Comparison of ENCODE assay signal across 1 cellular context in the genomic region with DNA sequence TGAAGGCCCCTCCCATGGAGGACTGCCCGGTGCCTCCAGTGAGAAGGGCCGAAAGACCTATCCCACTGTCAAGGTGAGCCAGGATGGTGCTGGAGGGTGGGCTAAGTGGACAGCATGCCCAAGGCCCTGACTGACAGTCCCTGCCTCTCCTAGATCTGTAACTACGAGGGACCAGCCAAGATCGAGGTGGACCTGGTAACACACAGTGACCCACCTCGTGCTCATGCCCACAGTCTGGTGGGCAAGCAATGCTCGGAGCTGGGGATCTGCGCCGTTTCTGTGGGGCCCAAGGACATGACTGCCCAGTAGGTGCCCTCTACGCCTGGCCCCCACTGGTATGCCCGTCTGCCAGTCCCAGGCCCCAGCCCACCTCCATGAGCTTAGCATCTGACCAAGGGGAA.
TF ChIP-seq lines count a peak whose summit lies in the region.

No MANE protein-coding gene starts in this region.

TF ChIP-seq in GM23338, 12 proteins besides CTCF, POLR2A, EP300 and RAD21 (continued from another document):
- TF ChIP-seq ZNF462 (CRISPR knock-in tag; IDR thresholded peaks at IDR 0.05) (no peak), STAT1 (IDR thresholded peaks at IDR 0.05; ENCODE audit: unreplicated experiment) (no peak), EZH2phosphoT487 (IDR thresholded peaks at IDR 0.05; ENCODE audit: unreplicated experiment) (no peak), ETS1 (IDR thresholded peaks at IDR 0.05) (no peak), ZNF331 (CRISPR knock-in tag; IDR thresholded peaks at IDR 0.05; ENCODE audit: low read depth) (no peak)
- TF ChIP-seq, protein P1, sequence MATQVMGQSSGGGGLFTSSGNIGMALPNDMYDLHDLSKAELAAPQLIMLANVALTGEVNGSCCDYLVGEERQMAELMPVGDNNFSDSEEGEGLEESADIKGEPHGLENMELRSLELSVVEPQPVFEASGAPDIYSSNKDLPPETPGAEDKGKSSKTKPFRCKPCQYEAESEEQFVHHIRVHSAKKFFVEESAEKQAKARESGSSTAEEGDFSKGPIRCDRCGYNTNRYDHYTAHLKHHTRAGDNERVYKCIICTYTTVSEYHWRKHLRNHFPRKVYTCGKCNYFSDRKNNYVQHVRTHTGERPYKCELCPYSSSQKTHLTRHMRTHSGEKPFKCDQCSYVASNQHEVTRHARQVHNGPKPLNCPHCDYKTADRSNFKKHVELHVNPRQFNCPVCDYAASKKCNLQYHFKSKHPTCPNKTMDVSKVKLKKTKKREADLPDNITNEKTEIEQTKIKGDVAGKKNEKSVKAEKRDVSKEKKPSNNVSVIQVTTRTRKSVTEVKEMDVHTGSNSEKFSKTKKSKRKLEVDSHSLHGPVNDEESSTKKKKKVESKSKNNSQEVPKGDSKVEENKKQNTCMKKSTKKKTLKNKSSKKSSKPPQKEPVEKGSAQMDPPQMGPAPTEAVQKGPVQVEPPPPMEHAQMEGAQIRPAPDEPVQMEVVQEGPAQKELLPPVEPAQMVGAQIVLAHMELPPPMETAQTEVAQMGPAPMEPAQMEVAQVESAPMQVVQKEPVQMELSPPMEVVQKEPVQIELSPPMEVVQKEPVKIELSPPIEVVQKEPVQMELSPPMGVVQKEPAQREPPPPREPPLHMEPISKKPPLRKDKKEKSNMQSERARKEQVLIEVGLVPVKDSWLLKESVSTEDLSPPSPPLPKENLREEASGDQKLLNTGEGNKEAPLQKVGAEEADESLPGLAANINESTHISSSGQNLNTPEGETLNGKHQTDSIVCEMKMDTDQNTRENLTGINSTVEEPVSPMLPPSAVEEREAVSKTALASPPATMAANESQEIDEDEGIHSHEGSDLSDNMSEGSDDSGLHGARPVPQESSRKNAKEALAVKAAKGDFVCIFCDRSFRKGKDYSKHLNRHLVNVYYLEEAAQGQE (IDR thresholded peaks at IDR 0.05; ENCODE audit: unreplicated experiment): no peak
TF ChIP-seq in GM23338: peak in this region for 0.
